In the genomic region with DNA sequence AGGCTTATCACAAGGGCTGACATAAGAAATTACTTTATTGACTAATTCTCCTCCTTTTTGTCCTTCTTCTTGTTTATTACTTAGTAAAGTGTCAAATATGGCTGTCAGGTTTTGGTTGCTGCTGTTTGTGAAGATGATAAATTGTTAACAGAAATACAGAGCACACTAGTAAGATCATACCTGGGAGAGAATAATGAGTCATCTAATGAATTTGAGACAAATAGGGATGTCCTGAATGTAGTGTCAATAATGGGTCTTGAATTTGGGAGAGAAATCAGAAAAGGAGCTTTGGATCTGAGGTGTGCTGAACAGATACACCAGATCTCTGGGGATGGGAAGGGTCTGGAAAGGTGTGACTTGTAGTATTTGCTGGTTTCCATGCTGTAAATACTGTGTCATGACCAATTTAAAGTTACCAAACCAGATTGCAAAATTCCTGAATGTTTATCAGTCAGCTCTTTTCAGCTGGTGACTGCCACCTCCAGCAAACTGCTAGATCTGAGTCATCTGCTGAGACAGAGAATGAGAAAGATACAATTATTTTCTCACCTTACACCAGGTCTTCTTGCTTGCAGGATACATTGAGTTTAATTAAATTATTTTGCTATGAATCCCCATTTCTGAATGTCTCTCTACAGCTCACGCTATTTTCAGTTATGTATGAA, we compare ENCODE assay signal across 17 cellular contexts.
A peak's percentile ranks its signal among the peaks of the same experiment; 100 is the strongest.
DNase-seq lines count a peak whose midpoint lies in the region; ATAC-seq and TF ChIP-seq lines count a peak whose summit lies in the region.
"Had no signal": no experiment of that assay in that cellular context is flagged by ENCODE, and none has a peak within 500 bp of the region (broad histone marks: within the 10 kb centered on the region; RNA-seq: fewer than 3 reads in every experiment).

No MANE protein-coding gene starts in this region.

- no peak overlapping the region for H3K4me2 ChIP-seq in smooth muscle cell

- in situ Hi-C loops in GM13977 (cut with MboI; ENCODE audit: low pct_unique_long_range_greater_than_20kb, low sequenced_read_pairs, unreplicated experiment): no loop called here

- no peaks in the 10 kb centered on the region for H3F3A ChIP-seq in smooth muscle cell (ENCODE audit: low read depth)

- H3K9me3 Mint-ChIP-seq in activated naive CD8-positive, alpha-beta T cell (ENCODE audit: low read depth): no peaks in the 10 kb centered on the region
- no peaks in the 10 kb centered on the region for H3K9me3 Mint-ChIP-seq in activated naive CD8-positive, alpha-beta T cell treated with anti-CD3 and anti-CD28 coated beads for 36 hours
- H3K9me3 Mint-ChIP-seq: CD4-positive, alpha-beta memory T cell had no signal

- WGBS in smooth muscle cell (ENCODE audit: low lambda C conversion rate): 81% methylated on average over 1 of the region's 1 CpG

- no peaks in the 10 kb centered on the region for H4K20me1 ChIP-seq in smooth muscle cell (ENCODE audit: low read depth)

- no peak overlapping the region for H3K4me3 Mint-ChIP-seq in activated naive CD8-positive, alpha-beta T cell
- no peak overlapping the region for H3K4me3 Mint-ChIP-seq in activated naive CD8-positive, alpha-beta T cell treated with anti-CD3 and anti-CD28 coated beads for 36 hours
- H3K4me3 Mint-ChIP-seq: CD4-positive, alpha-beta memory T cell had no signal

- H3K27me3 ChIP-seq in smooth muscle cell (ENCODE audit: low read depth): no peaks in the 10 kb centered on the region
- H3K27me3 ChIP-seq: SJCRH30 had no signal

- peaks cover 46% of the 10 kb centered on the region for H3K4me1 Mint-ChIP-seq in activated naive CD8-positive, alpha-beta T cell (ENCODE audit: low read depth)
- peaks cover 37% of the 10 kb centered on the region for H3K4me1 Mint-ChIP-seq in activated naive CD8-positive, alpha-beta T cell treated with anti-CD3 and anti-CD28 coated beads for 36 hours

- DNase-seq in activated naive CD8-positive, alpha-beta T cell treated with anti-CD3 and anti-CD28 coated beads for 36 hours: no peak
- DNase-seq in OCI-M1 (lab: John Stamatoyannopoulos, UW) (peak; percentile 8), epithelial cell of esophagus (ENCODE audit: low read depth) (peak; percentile 90), smooth muscle cell (lab: John Stamatoyannopoulos, UW; ENCODE audit: unreplicated experiment) (no peak), GM13977 (ENCODE audit: low spot score) (no peak), cardiac septum (ENCODE audit: low spot score) (no peak), omental fat pad (ENCODE audit: low spot score) (no peak)
- DNase-seq: activated CD4-positive, alpha-beta T cell treated with anti-CD3 and anti-CD28 coated beads for 1 hour; activated T-cell treated with anti-CD3 and anti-CD28 coated beads, Interleukin-2, amount 50 U/mL, for 48 hours; amniotic stem cell; cerebellar nuclear complex; hypothalamus; NCI-H1694; SJCRH30; stimulated activated CD4-positive, alpha-beta T cell treated with anti-CD3 and anti-CD28 coated beads, Interleukin-2, amount 100 ng/mL, for 48 hours had no signal

- TF ChIP-seq CTCF in epithelial cell of esophagus (IDR thresholded peaks at IDR 0.05; ENCODE audit: insufficient read depth, low read depth, low read length, missing control alignments) (no peak), smooth muscle cell (IDR thresholded peaks at IDR 0.05; ENCODE audit: borderline replicate concordance, insufficient read depth, poor library complexity, severe bottlenecking) (no peak), GM13977 (IDR thresholded peaks at IDR 0.05; ENCODE audit: extremely low read depth, insufficient read depth, missing control alignments) (no peak), omental fat pad (IDR thresholded peaks at IDR 0.05) (no peak)

- no peak overlapping the region for H3K9ac ChIP-seq in smooth muscle cell (ENCODE audit: low read depth)

- no peak for ATAC-seq in omental fat pad (ENCODE audit: low FRiP score)

- peak overlapping the region; percentile 34 for H3K27ac Mint-ChIP-seq in activated naive CD8-positive, alpha-beta T cell
- H3K27ac Mint-ChIP-seq in activated naive CD8-positive, alpha-beta T cell treated with anti-CD3 and anti-CD28 coated beads for 36 hours: no peak overlapping the region

- H3K27ac ChIP-seq in smooth muscle cell (ENCODE audit: low read depth): peak overlapping the region; percentile 54
- H3K27ac ChIP-seq: SJCRH30 had no signal

- no peaks in the 10 kb centered on the region for H3K79me2 ChIP-seq in smooth muscle cell (ENCODE audit: low read depth)

- no peaks in the 10 kb centered on the region for H3K9me3 ChIP-seq in smooth muscle cell (replicated peaks; ENCODE audit: low read depth)
- H3K9me3 ChIP-seq: SJCRH30 had no signal

- no peaks in the 10 kb centered on the region for H3K36me3 ChIP-seq in smooth muscle cell (ENCODE audit: low read depth)
- H3K36me3 ChIP-seq: SJCRH30 had no signal

- H2AFZ ChIP-seq in smooth muscle cell (ENCODE audit: low read depth): peak overlapping the region; percentile 5

- no peak overlapping the region for H3K4me3 ChIP-seq in epithelial cell of esophagus (ENCODE audit: low read length)
- H3K4me3 ChIP-seq in smooth muscle cell: no peak overlapping the region
- H3K4me3 ChIP-seq: SJCRH30 had no signal

- no peaks in the 10 kb centered on the region for H3K27me3 Mint-ChIP-seq in activated naive CD8-positive, alpha-beta T cell
- no peaks in the 10 kb centered on the region for H3K27me3 Mint-ChIP-seq in activated naive CD8-positive, alpha-beta T cell treated with anti-CD3 and anti-CD28 coated beads for 36 hours
- H3K27me3 Mint-ChIP-seq: CD4-positive, alpha-beta memory T cell had no signal

- intact Hi-C loops in cardiac septum (cut with DNase I): no loop called here

- peaks cover 20% of the 10 kb centered on the region for H3K36me3 Mint-ChIP-seq in activated naive CD8-positive, alpha-beta T cell
- peaks cover 5% of the 10 kb centered on the region for H3K36me3 Mint-ChIP-seq in activated naive CD8-positive, alpha-beta T cell treated with anti-CD3 and anti-CD28 coated beads for 36 hours

- no peaks in the 10 kb centered on the region for H3K4me1 ChIP-seq in smooth muscle cell (ENCODE audit: low read depth)
- H3K4me1 ChIP-seq: SJCRH30 had no signal

Comparison
In these comparisons a context has a peak if more than half of its experiments do, and no peak if none do; other contexts are left out.
1. DNase-seq: peak in OCI-M1 (single experiment) and epithelial cell of esophagus (single experiment); none in activated naive CD8-positive, alpha-beta T cell treated with anti-CD3 and anti-CD28 coated beads for 36 hours (single experiment), smooth muscle cell (single experiment), GM13977 (single experiment), cardiac septum (single experiment) and omental fat pad (single experiment).